ENCODE assay signal across 25 cellular contexts in genomic region chr9:27142299-27142930, GRCh38. TPM values are rescaled to one million over a fixed set of nuclear protein-coding genes. Genes with fewer than 3 reads are reported as not detected.
"Had no signal": no experiment of that assay in that cellular context is flagged by ENCODE, and none has a peak within 500 bp of the region (broad histone marks: within the 10 kb centered on the region; RNA-seq: fewer than 3 reads in every experiment).

No MANE protein-coding gene starts in this region.

- ATAC-seq: activated CD8-positive, alpha-beta T cell treated with anti-CD3 and anti-CD28 coated beads for 36 hours; activated naive CD8-positive, alpha-beta T cell treated with anti-CD3 and anti-CD28 coated beads, Interleukin-2, amount 50 U/mL, for 24 hours; natural killer cell; right lobe of liver; stimulated activated naive CD8-positive, alpha-beta T cell treated with anti-CD3 and anti-CD28 coated beads, Interleukin-15, Interleukin-2, amounts not matched to agents 100 U/mL and 50 U/mL, for 24 hours had no signal

- H3K27me3 ChIP-seq: esophagus squamous epithelium, heart right ventricle, right lobe of liver, testis, transverse colon, uterus had no signal

- H3K36me3 ChIP-seq: esophagus squamous epithelium, heart right ventricle, right lobe of liver, transverse colon, uterus had no signal

- H3K36me3 Mint-ChIP-seq: activated naive CD4-positive, alpha-beta T cell treated with anti-CD3 and anti-CD28 coated beads, Interleukin-2, amount 50 U/mL, for 24 hours; natural killer cell had no signal

- H3K4me1 Mint-ChIP-seq: activated B cell treated with CpG ODN at 0.5 μM for 24 hours; activated naive CD4-positive, alpha-beta T cell treated with anti-CD3 and anti-CD28 coated beads, Interleukin-2, amount 50 U/mL, for 24 hours; activated naive CD8-positive, alpha-beta T cell treated with anti-CD3 and anti-CD28 coated beads, Interleukin-2, amount 50 U/mL, for 24 hours; central memory CD8-positive, alpha-beta T cell; natural killer cell had no signal

- H3K27me3 Mint-ChIP-seq: activated B cell treated with CpG ODN at 0.5 μM for 24 hours; central memory CD8-positive, alpha-beta T cell had no signal

- H3K4me3 ChIP-seq: coronary artery, esophagus squamous epithelium, heart right ventricle, right lobe of liver, testis, transverse colon, uterus had no signal

- H3K9me3 Mint-ChIP-seq: activated CD8-positive, alpha-beta T cell treated with anti-CD3 and anti-CD28 coated beads for 36 hours; activated naive CD8-positive, alpha-beta T cell treated with anti-CD3 and anti-CD28 coated beads, Interleukin-2, amount 50 U/mL, for 24 hours; activated T-helper 2 cell treated with anti-CD3 and anti-CD28 coated beads, Interferon-gamma antibody, Interleukin-2, Interleukin-4, amounts not matched to agents 10 μg/mL and 5 μg/mL and 100 μg/mL, durations not matched to agents 14 hours and 24 hours and 36 hours; central memory CD8-positive, alpha-beta T cell had no signal

- DNase-seq: activated B cell treated with CpG ODN at 0.5 μM for 24 hours; activated CD4-positive, alpha-beta T cell treated with anti-CD3 and anti-CD28 coated beads, Interleukin-2, amount 50 U/mL, for 1 hour; activated CD8-positive, alpha-beta T cell treated with anti-CD3 and anti-CD28 coated beads for 36 hours; activated naive CD8-positive, alpha-beta T cell treated with anti-CD3 and anti-CD28 coated beads, Interleukin-2, amount 50 U/mL, for 24 hours; activated T-cell treated with anti-CD3 and anti-CD28 coated beads, Interleukin-2, amount 50 U/mL, for 48 hours; amygdala; esophagus squamous epithelium; foreskin melanocyte; heart right ventricle; mesenchymal stem cell; natural killer cell; right lobe of liver; stimulated activated CD4-positive, alpha-beta T cell treated with anti-CD3 and anti-CD28 coated beads, Interleukin-12 subunit alpha, Interleukin-12 subunit beta, amount 100 ng/mL, for 4 hours; stimulated activated CD4-positive, alpha-beta T cell treated with anti-CD3 and anti-CD28 coated beads, Interleukin-4, amount 100 ng/mL, for 1 hour; stimulated activated naive CD8-positive, alpha-beta T cell treated with anti-CD3 and anti-CD28 coated beads, Interleukin-15, Interleukin-2, amounts not matched to agents 100 U/mL and 50 U/mL, for 24 hours; T-helper 1 cell; testis; transverse colon; uterus had no signal

- H3K27ac Mint-ChIP-seq: activated B cell treated with CpG ODN at 0.5 μM for 24 hours; activated CD8-positive, alpha-beta T cell treated with anti-CD3 and anti-CD28 coated beads for 36 hours; activated naive CD4-positive, alpha-beta T cell treated with anti-CD3 and anti-CD28 coated beads, Interleukin-2, amount 50 U/mL, for 24 hours; activated naive CD8-positive, alpha-beta T cell treated with anti-CD3 and anti-CD28 coated beads, Interleukin-2, amount 50 U/mL, for 24 hours; activated T-helper 2 cell treated with anti-CD3 and anti-CD28 coated beads, Interferon-gamma antibody, Interleukin-2, Interleukin-4, amounts not matched to agents 10 μg/mL and 5 μg/mL and 100 μg/mL, durations not matched to agents 14 hours and 24 hours and 36 hours; natural killer cell; T-helper 2 cell treated with Interferon-gamma antibody and Interleukin-4, amounts not matched to agents 5 μg/mL and 100 μg/mL, for 36 hours had no signal

- H3K4me3 Mint-ChIP-seq: activated B cell treated with CpG ODN at 0.5 μM for 24 hours; activated CD8-positive, alpha-beta T cell treated with anti-CD3 and anti-CD28 coated beads for 36 hours; activated naive CD4-positive, alpha-beta T cell treated with anti-CD3 and anti-CD28 coated beads, Interleukin-2, amount 50 U/mL, for 24 hours; activated naive CD8-positive, alpha-beta T cell treated with anti-CD3 and anti-CD28 coated beads, Interleukin-2, amount 50 U/mL, for 24 hours; central memory CD8-positive, alpha-beta T cell; natural killer cell; T-helper 2 cell treated with Interferon-gamma antibody and Interleukin-4, amounts not matched to agents 5 μg/mL and 100 μg/mL, for 36 hours had no signal

- H3K9me3 ChIP-seq: esophagus squamous epithelium, right lobe of liver, testis, transverse colon, uterus had no signal

- H3K27ac ChIP-seq: coronary artery, epithelial cell of prostate, esophagus squamous epithelium, right lobe of liver, testis, transverse colon, uterus had no signal

- H3K4me1 ChIP-seq: esophagus squamous epithelium, right lobe of liver, testis, transverse colon, uterus had no signal

RNA-seq across cellular contexts. Expression of gene TEK, which starts 33.4 kb away (rescaled TPM):
- total RNA-seq: activated B cell treated with CpG ODN at 0.5 μM for 24 hours; activated CD8-positive, alpha-beta T cell treated with anti-CD3 and anti-CD28 coated beads for 36 hours; activated T-helper 2 cell treated with anti-CD3 and anti-CD28 coated beads, Interferon-gamma antibody, Interleukin-2, Interleukin-4, amounts not matched to agents 10 μg/mL and 5 μg/mL and 100 μg/mL, durations not matched to agents 14 hours and 24 hours and 36 hours; natural killer cell had no signal
